In genomic region chr6:32113386-32114352, GRCh38 we compare ENCODE assay signal across 8 cellular contexts. TPM values are rescaled to one million over a fixed set of nuclear protein-coding genes. Genes with fewer than 3 reads are reported as not detected.
A peak's percentile ranks its signal among the peaks of the same experiment; 100 is the strongest.
DNase-seq lines count a peak whose midpoint lies in the region.

No MANE protein-coding gene starts in this region.

- DNase-seq in CD1c-positive myeloid dendritic cell (ENCODE audit: extremely low spot score), result peak; percentile 58
- peak; percentile 55 for DNase-seq in SK-MEL-5 (ENCODE audit: low read depth, low spot score)
- DNase-seq in fibroblast of gingiva (ENCODE audit: low read depth), result peak; percentile 98
- DNase-seq in myocyte (ENCODE audit: low read depth), result peak; percentile 91
- DNase-seq in activated CD4-positive, CD25-positive, alpha-beta regulatory T cell treated with anti-CD3 and anti-CD28 coated beads, Interleukin-2, amount 50 U/mL, for 72 hours, result no peak
- no peak for DNase-seq in activated T-cell treated with anti-CD3 and anti-CD28 coated beads, Interleukin-2, amount 50 U/mL, for 1 hour
- DNase-seq in NCI-H446 (lab: John Stamatoyannopoulos, UW), result no peak
- DNase-seq in activated T-cell treated with anti-CD3 and anti-CD28 coated beads for 4 hours, result no peak

- in situ Hi-C loops in SK-MEL-5 (cut with HindIII; ENCODE audit: low pct_unique_long_range_greater_than_20kb, low sequenced_read_pairs), result no loop called here

RNA-seq across cellular contexts. Expression of gene TNXB, which starts 4.5 kb away (rescaled TPM):
- 0.37 TPM in 1 of 2 replicates, not detected in the other for total RNA-seq in SK-MEL-5 (2014; rRNA removed; shearing (Covaris generic))
- 0.08 TPM in 1 of 2 replicates, not detected in the other for polyA plus RNA-seq in SK-MEL-5 (2015; cell fraction: cytosol; rRNA removed)
- polyA plus RNA-seq in SK-MEL-5 (2015; cell fraction: nucleus; rRNA removed), result 8.4 TPM in 1 of 2 replicates, not detected in the other
- total RNA-seq in myocyte, result 0.16 and 0.36 TPM in 2 replicates
- 0.39 TPM for polyA plus RNA-seq in myocyte (2012)

RNA-seq across cellular contexts. Expression of gene ATF6B, which starts 14.4 kb away (rescaled TPM):
- total RNA-seq in SK-MEL-5 (2014; rRNA removed; shearing (Covaris generic)), result 15.1 and 15.3 TPM in 2 replicates
- polyA plus RNA-seq in SK-MEL-5 (2015; cell fraction: cytosol; rRNA removed), result 94.9 and 104 TPM in 2 replicates
- polyA plus RNA-seq in SK-MEL-5 (2015; cell fraction: nucleus; rRNA removed), result 98.3 and 140 TPM in 2 replicates
- 26.4 and 34.7 TPM in 2 replicates for total RNA-seq in myocyte
- 81.3 TPM for polyA plus RNA-seq in myocyte (2012)

RNA-seq across cellular contexts. Expression of gene FKBPL, which starts 16.4 kb away (rescaled TPM):
- 8.1 and 8.7 TPM in 2 replicates for total RNA-seq in SK-MEL-5 (2014; rRNA removed; shearing (Covaris generic))
- polyA plus RNA-seq in SK-MEL-5 (2015; cell fraction: cytosol; rRNA removed), result 4.3 and 6.7 TPM in 2 replicates
- polyA plus RNA-seq in SK-MEL-5 (2015; cell fraction: nucleus; rRNA removed), result 8.6 and 16.7 TPM in 2 replicates
- total RNA-seq in myocyte, result 4.7 and 6.8 TPM in 2 replicates
- 6.8 TPM for polyA plus RNA-seq in myocyte (2012)

RNA-seq across cellular contexts. Expression of gene PRRT1, which starts 38.1 kb away (rescaled TPM):
- 0.16 and 0.21 TPM in 2 replicates for total RNA-seq in SK-MEL-5 (2014; rRNA removed; shearing (Covaris generic))
- 1.7 and 5.4 TPM in 2 replicates for polyA plus RNA-seq in SK-MEL-5 (2015; cell fraction: cytosol; rRNA removed)
- polyA plus RNA-seq in SK-MEL-5 (2015; cell fraction: nucleus; rRNA removed), result 8.7 and 9.8 TPM in 2 replicates
- total RNA-seq in myocyte, result not detected in 2 replicates
- polyA plus RNA-seq in myocyte (2012), result 1.1 TPM

RNA-seq across cellular contexts. Expression of gene PPT2, which starts 40.3 kb away (rescaled TPM):
- total RNA-seq in SK-MEL-5 (2014; rRNA removed; shearing (Covaris generic)), result 73.5 and 109 TPM in 2 replicates
- polyA plus RNA-seq in SK-MEL-5 (2015; cell fraction: cytosol; rRNA removed), result 70.6 and 76.0 TPM in 2 replicates
- polyA plus RNA-seq in SK-MEL-5 (2015; cell fraction: nucleus; rRNA removed), result 63.7 and 199 TPM in 2 replicates
- total RNA-seq in myocyte, result 20.4 and 33.4 TPM in 2 replicates
- 24.5 TPM for polyA plus RNA-seq in myocyte (2012)

Comparison
In these comparisons a context has a peak if more than half of its experiments do, and no peak if none do; other contexts are left out.
1. DNase-seq: peak in CD1c-positive myeloid dendritic cell (single experiment), SK-MEL-5 (single experiment), fibroblast of gingiva (single experiment) and myocyte (single experiment); none in activated CD4-positive, CD25-positive, alpha-beta regulatory T cell treated with anti-CD3 and anti-CD28 coated beads, Interleukin-2, amount 50 U/mL, for 72 hours (single experiment), activated T-cell treated with anti-CD3 and anti-CD28 coated beads, Interleukin-2, amount 50 U/mL, for 1 hour (single experiment), NCI-H446 (0 of 2) and activated T-cell treated with anti-CD3 and anti-CD28 coated beads for 4 hours (single experiment).